Comparison of ENCODE assay signal across 1 cellular context in the genomic region with DNA sequence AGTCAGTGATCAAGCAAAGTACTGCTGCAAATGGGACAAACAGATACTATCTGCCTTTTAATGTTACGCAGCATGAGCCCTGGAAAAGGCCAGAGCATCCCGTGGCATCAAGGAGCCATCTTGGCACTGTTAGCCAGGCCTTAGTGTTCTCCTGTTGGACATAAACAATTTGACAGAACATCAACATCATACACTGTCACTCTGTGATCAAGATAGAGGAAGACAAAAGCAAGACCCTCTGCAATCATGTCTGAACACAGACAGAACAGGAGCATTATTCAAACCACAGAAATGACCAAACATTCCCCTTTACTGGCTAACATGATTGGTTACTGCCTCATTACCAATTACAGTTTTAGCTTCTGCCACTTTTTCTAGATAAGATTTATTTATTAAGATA.
TF ChIP-seq lines count a peak whose summit lies in the region.

No MANE protein-coding gene starts in this region.

TF ChIP-seq in IMR-90, 13 proteins besides CTCF, POLR2A, EP300 and RAD21:
- TF ChIP-seq NFE2L2 (IDR thresholded peaks at IDR 0.05; ENCODE audit: low read depth, low read length) = no peak
- no peak for TF ChIP-seq RFX5 (IDR thresholded peaks at IDR 0.05; ENCODE audit: low read depth, low read length)
- TF ChIP-seq ELK1 (IDR thresholded peaks at IDR 0.05; ENCODE audit: borderline replicate concordance, low read depth, low read length) = no peak
- no peak for TF ChIP-seq MXI1 (IDR thresholded peaks at IDR 0.05; ENCODE audit: borderline replicate concordance, low read depth, low read length)
- TF ChIP-seq CHD1 (IDR thresholded peaks at IDR 0.05; ENCODE audit: low read depth, low read length) = no peak
- TF ChIP-seq, protein P1, sequence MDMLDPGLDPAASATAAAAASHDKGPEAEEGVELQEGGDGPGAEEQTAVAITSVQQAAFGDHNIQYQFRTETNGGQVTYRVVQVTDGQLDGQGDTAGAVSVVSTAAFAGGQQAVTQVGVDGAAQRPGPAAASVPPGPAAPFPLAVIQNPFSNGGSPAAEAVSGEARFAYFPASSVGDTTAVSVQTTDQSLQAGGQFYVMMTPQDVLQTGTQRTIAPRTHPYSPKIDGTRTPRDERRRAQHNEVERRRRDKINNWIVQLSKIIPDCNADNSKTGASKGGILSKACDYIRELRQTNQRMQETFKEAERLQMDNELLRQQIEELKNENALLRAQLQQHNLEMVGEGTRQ (IDR thresholded peaks at IDR 0.05; ENCODE audit: low read depth, low read length) = no peak
- no peak for TF ChIP-seq MAZ (IDR thresholded peaks at IDR 0.05; ENCODE audit: borderline replicate concordance, low read depth, low read length)
- TF ChIP-seq BHLHE40 (IDR thresholded peaks at IDR 0.05; ENCODE audit: low read depth, low read length) = no peak
- TF ChIP-seq SMC3 (IDR thresholded peaks at IDR 0.05; ENCODE audit: low read depth, low read length) = no peak
- TF ChIP-seq MAFK (IDR thresholded peaks at IDR 0.05; ENCODE audit: low read depth, low read length) = no peak
TF ChIP-seq in IMR-90: peak in this region for 0.
